17 cellular contexts compared by ENCODE assay signal in the genomic region with DNA sequence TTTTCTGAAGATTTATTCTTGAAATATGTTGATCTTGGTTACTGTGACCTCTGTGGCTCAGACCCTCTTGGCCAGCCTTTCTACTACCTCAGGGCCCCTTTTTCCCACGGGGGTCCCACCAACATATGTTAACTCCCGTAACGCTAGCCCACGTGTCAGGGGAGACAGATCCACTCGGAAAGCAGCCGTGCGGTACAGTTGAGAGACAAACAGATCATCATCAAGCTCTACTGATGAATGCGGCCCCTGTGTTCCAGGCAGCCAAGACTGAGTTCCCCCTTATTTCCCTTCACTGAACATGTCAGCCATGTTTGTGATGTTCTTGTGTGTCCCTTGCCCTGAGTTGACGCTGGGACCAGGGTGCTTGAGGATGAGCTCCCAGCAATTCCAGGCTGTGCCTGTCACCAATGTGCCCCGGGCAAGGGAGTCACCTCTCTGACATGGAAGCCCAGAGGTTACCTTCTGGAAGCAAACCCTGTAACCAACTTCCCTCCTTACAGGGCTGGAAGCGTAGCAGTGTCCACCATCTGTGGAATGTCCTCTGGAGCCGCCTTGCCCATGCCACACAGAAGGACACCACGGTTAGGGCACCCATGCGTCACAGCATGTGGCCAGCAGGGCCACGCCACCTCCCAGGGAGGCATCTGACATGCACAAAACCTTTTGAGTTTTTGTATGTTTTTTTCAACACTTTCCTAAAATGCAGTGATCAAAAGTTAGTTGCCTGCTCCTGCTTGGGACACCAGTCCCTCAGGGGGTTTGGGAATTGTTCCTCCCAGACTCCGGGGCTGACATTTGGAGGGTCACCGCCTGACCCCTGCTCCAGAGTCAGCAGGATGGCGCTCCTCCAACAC.
"Had no signal": no experiment of that assay in that cellular context is flagged by ENCODE, and none has a peak within 500 bp of the region (broad histone marks: within the 10 kb centered on the region; RNA-seq: fewer than 3 reads in every experiment).

No MANE protein-coding gene starts in this region.

- H3K9me3 Mint-ChIP-seq: activated T-helper 1 cell treated with anti-CD3 and anti-CD28 coated beads, Interleukin-12 subunit alpha, Interleukin-12 subunit beta, Interleukin-2, Interleukin-4 antibody, amounts not matched to agents 30 ng/mL and 10 ng/mL and 1 ng/mL, durations not matched to agents 14 hours and 24 hours and 36 hours; effector memory CD8-positive, alpha-beta T cell; immature natural killer cell; mesothelial cell of epicardium; T-helper 2 cell treated with Interferon-gamma antibody and Interleukin-4, amounts not matched to agents 5 μg/mL and 100 μg/mL, for 36 hours had no signal

- H3K4me3 Mint-ChIP-seq: activated naive CD8-positive, alpha-beta T cell; activated T-helper 1 cell treated with anti-CD3 and anti-CD28 coated beads, Interleukin-12 subunit alpha, Interleukin-12 subunit beta, Interleukin-2, Interleukin-4 antibody, amounts not matched to agents 30 ng/mL and 10 ng/mL and 1 ng/mL, durations not matched to agents 14 hours and 24 hours and 36 hours; effector memory CD8-positive, alpha-beta T cell; immature natural killer cell; mesothelial cell of epicardium; T-helper 2 cell treated with Interferon-gamma antibody and Interleukin-4, amounts not matched to agents 5 μg/mL and 100 μg/mL, for 36 hours had no signal

- ATAC-seq: effector memory CD8-positive, alpha-beta T cell; gastrocnemius medialis; heart left ventricle; left cardiac atrium; right cardiac atrium had no signal

- H3K27me3 Mint-ChIP-seq: activated naive CD8-positive, alpha-beta T cell; effector memory CD8-positive, alpha-beta T cell had no signal

- H3K27ac Mint-ChIP-seq: activated naive CD8-positive, alpha-beta T cell; activated T-helper 1 cell treated with anti-CD3 and anti-CD28 coated beads, Interleukin-12 subunit alpha, Interleukin-12 subunit beta, Interleukin-2, Interleukin-4 antibody, amounts not matched to agents 30 ng/mL and 10 ng/mL and 1 ng/mL, durations not matched to agents 14 hours and 24 hours and 36 hours; effector memory CD8-positive, alpha-beta T cell; immature natural killer cell; T-helper 2 cell treated with Interferon-gamma antibody and Interleukin-4, amounts not matched to agents 5 μg/mL and 100 μg/mL, for 36 hours had no signal

- DNase-seq: activated CD4-positive, alpha-beta T cell treated with anti-CD3 and anti-CD28 coated beads, Interleukin-2, amount 50 U/mL, for 4 hours; activated CD4-positive, CD25-positive, alpha-beta regulatory T cell; anterior cingulate cortex; brain microvascular endothelial cell; dermis blood vessel endothelial cell; effector memory CD8-positive, alpha-beta T cell; heart left ventricle; immature natural killer cell; left cardiac atrium; right cardiac atrium; stimulated activated CD4-positive, alpha-beta T cell treated with anti-CD3 and anti-CD28 coated beads, Interleukin-4, amount 100 ng/mL, for 24 hours; stimulated activated naive CD4-positive, alpha-beta T cell had no signal

- H3K4me1 Mint-ChIP-seq: immature natural killer cell had no signal
